37 cellular contexts compared by ENCODE assay signal in the genomic region with DNA sequence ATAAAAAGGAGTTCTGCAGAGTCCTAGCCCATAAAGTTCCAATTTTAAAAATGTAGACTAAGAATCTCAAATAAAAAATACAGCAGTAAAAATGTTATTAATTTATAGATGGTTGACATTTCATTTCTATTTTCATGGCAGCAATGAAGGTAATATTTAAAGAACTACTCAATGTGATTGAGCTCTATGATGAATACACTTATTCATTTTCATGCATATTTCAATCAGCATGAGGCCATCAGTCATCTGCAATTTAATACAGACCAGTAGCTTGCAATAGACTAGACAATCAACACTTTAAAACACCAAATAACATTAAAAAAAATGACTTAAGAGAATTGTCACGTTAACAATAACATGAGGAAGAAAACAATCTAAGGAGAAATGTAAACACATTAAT.
"Had no signal": no experiment of that assay in that cellular context is flagged by ENCODE, and none has a peak within 500 bp of the region (broad histone marks: within the 10 kb centered on the region; RNA-seq: fewer than 3 reads in every experiment).

No MANE protein-coding gene starts in this region.

- H3K4me3 Mint-ChIP-seq: activated naive CD4-positive, alpha-beta T cell treated with anti-CD3 and anti-CD28 coated beads for 36 hours; activated naive CD4-positive, alpha-beta T cell treated with anti-CD3 and anti-CD28 coated beads, Interleukin-2, amount 10 ng/mL, durations not matched to agents 7 days and 5 days; activated naive CD4-positive, alpha-beta T cell treated with anti-CD3 and anti-CD28 coated beads, Interleukin-2, amount 50 U/mL, for 24 hours; activated naive CD8-positive, alpha-beta T cell; activated naive CD8-positive, alpha-beta T cell treated with anti-CD3 and anti-CD28 coated beads for 36 hours; activated naive CD8-positive, alpha-beta T cell treated with anti-CD3 and anti-CD28 coated beads, Interleukin-2, amount 10 ng/mL, durations not matched to agents 7 days and 5 days; activated naive CD8-positive, alpha-beta T cell treated with anti-CD3 and anti-CD28 coated beads, Interleukin-2, amount 50 U/mL, for 24 hours; activated T-cell treated with anti-CD3 and anti-CD28 coated beads, Interleukin-2, amount 50 U/mL, for 24 hours; activated T-cell treated with anti-CD3 and anti-CD28 coated beads, Interleukin-2, amount 50 U/mL, for 4 hours; activated T-cell treated with anti-CD3 and anti-CD28 coated beads, Interleukin-2, amount 50 U/mL, for 72 hours; activated T-helper 1 cell treated with anti-CD3 and anti-CD28 coated beads, Interleukin-12 subunit alpha, Interleukin-12 subunit beta, Interleukin-2, Interleukin-4 antibody, amounts not matched to agents 30 ng/mL and 10 ng/mL and 1 ng/mL, durations not matched to agents 14 hours and 24 hours and 36 hours; activated T-helper 17 cell treated with anti-CD3 and anti-CD28 coated beads, Interleukin-2, amount 50 U/mL, for 72 hours; brain; central memory CD8-positive, alpha-beta T cell had no signal

- H3K36me3 ChIP-seq: adrenal gland, ascending aorta, brain microvascular endothelial cell, breast epithelium, cardiac muscle cell had no signal

- H3K27me3 Mint-ChIP-seq: activated naive CD4-positive, alpha-beta T cell treated with anti-CD3 and anti-CD28 coated beads, Interleukin-2, amount 10 ng/mL, durations not matched to agents 7 days and 5 days; activated naive CD4-positive, alpha-beta T cell treated with anti-CD3 and anti-CD28 coated beads, Interleukin-2, amount 50 U/mL, for 24 hours; activated naive CD8-positive, alpha-beta T cell; activated naive CD8-positive, alpha-beta T cell treated with anti-CD3 and anti-CD28 coated beads for 36 hours; activated naive CD8-positive, alpha-beta T cell treated with anti-CD3 and anti-CD28 coated beads, Interleukin-2, amount 10 ng/mL, durations not matched to agents 7 days and 5 days; activated naive CD8-positive, alpha-beta T cell treated with anti-CD3 and anti-CD28 coated beads, Interleukin-2, amount 50 U/mL, for 24 hours; activated T-cell treated with anti-CD3 and anti-CD28 coated beads, Interleukin-2, amount 50 U/mL, for 24 hours; activated T-helper 17 cell treated with anti-CD3 and anti-CD28 coated beads, Interleukin-2, amount 50 U/mL, for 72 hours; brain; central memory CD8-positive, alpha-beta T cell had no signal

- H3K27me3 ChIP-seq: adrenal gland, ascending aorta, body of pancreas, brain microvascular endothelial cell, breast epithelium, cardiac muscle cell had no signal

- H3K4me1 ChIP-seq: adrenal gland, ascending aorta, body of pancreas, breast epithelium had no signal

- H3K27ac ChIP-seq: adrenal gland, ascending aorta, body of pancreas, brain microvascular endothelial cell, breast epithelium, cardiac muscle cell had no signal

- DNase-seq: activated effector memory CD4-positive, alpha-beta T cell treated with anti-CD3 and anti-CD28 coated beads, Interleukin-2, amount 50 U/mL, for 16 hours; activated effector memory CD4-positive, alpha-beta T cell treated with Interleukin-2 at 50 U/mL for 16 hours; activated gamma-delta T cell; activated gamma-delta T cell treated with Interleukin-2 at 50 U/mL for 16 hours; activated naive CD4-positive, alpha-beta T cell; activated naive CD4-positive, alpha-beta T cell treated with anti-CD3 and anti-CD28 coated beads for 36 hours; activated naive CD4-positive, alpha-beta T cell treated with anti-CD3 and anti-CD28 coated beads, Interleukin-2, amount 10 ng/mL, durations not matched to agents 7 days and 5 days; activated naive CD4-positive, alpha-beta T cell treated with anti-CD3 and anti-CD28 coated beads, Interleukin-2, amount 50 U/mL, for 16 hours; activated naive CD4-positive, alpha-beta T cell treated with Interleukin-2 at 50 U/mL for 16 hours; activated naive CD8-positive, alpha-beta T cell treated with anti-CD3 and anti-CD28 coated beads for 36 hours; activated naive CD8-positive, alpha-beta T cell treated with anti-CD3 and anti-CD28 coated beads, Interleukin-2, amount 10 ng/mL, durations not matched to agents 7 days and 5 days; activated naive CD8-positive, alpha-beta T cell treated with anti-CD3 and anti-CD28 coated beads, Interleukin-2, amount 50 U/mL, for 24 hours; activated T-cell treated with anti-CD3 and anti-CD28 coated beads, Interleukin-2, amount 50 U/mL, for 24 hours; activated T-cell treated with anti-CD3 and anti-CD28 coated beads, Interleukin-2, amount 50 U/mL, for 4 hours; activated T-cell treated with anti-CD3 and anti-CD28 coated beads, Interleukin-2, amount 50 U/mL, for 48 hours; activated T-cell treated with anti-CD3 and anti-CD28 coated beads, Interleukin-2, amount 50 U/mL, for 72 hours; adrenal gland; amniotic stem cell; amygdala; anterior cingulate cortex; aorta; body of pancreas; brain microvascular endothelial cell; caudate nucleus; central memory CD4-positive, alpha-beta T cell; cerebellar nuclear complex had no signal

- H3K9me3 Mint-ChIP-seq: activated naive CD4-positive, alpha-beta T cell treated with anti-CD3 and anti-CD28 coated beads, Interleukin-2, amount 10 ng/mL, durations not matched to agents 7 days and 5 days; activated naive CD4-positive, alpha-beta T cell treated with anti-CD3 and anti-CD28 coated beads, Interleukin-2, amount 50 U/mL, for 24 hours; activated naive CD8-positive, alpha-beta T cell treated with anti-CD3 and anti-CD28 coated beads, Interleukin-2, amount 50 U/mL, for 24 hours; activated T-helper 1 cell treated with anti-CD3 and anti-CD28 coated beads, Interleukin-12 subunit alpha, Interleukin-12 subunit beta, Interleukin-2, Interleukin-4 antibody, amounts not matched to agents 30 ng/mL and 10 ng/mL and 1 ng/mL, durations not matched to agents 14 hours and 24 hours and 36 hours; activated T-helper 2 cell treated with anti-CD3 and anti-CD28 coated beads, Interferon-gamma antibody, Interleukin-2, Interleukin-4, amounts not matched to agents 10 μg/mL and 5 μg/mL and 100 μg/mL, durations not matched to agents 14 hours and 24 hours and 36 hours had no signal

- H3K4me3 ChIP-seq: adrenal gland, ascending aorta, body of pancreas, breast epithelium, cardiac muscle cell had no signal

- H3K27ac Mint-ChIP-seq: activated naive CD4-positive, alpha-beta T cell treated with anti-CD3 and anti-CD28 coated beads for 36 hours; activated naive CD4-positive, alpha-beta T cell treated with anti-CD3 and anti-CD28 coated beads, Interleukin-2, amount 10 ng/mL, durations not matched to agents 7 days and 5 days; activated naive CD4-positive, alpha-beta T cell treated with anti-CD3 and anti-CD28 coated beads, Interleukin-2, amount 50 U/mL, for 24 hours; activated naive CD4-positive, alpha-beta T cell treated with anti-CD3 and anti-CD28 coated beads, Interleukin-2, amount 50 U/mL, for 72 hours; activated naive CD8-positive, alpha-beta T cell; activated naive CD8-positive, alpha-beta T cell treated with anti-CD3 and anti-CD28 coated beads for 36 hours; activated naive CD8-positive, alpha-beta T cell treated with anti-CD3 and anti-CD28 coated beads, Interleukin-2, amount 10 ng/mL, durations not matched to agents 7 days and 5 days; activated naive CD8-positive, alpha-beta T cell treated with anti-CD3 and anti-CD28 coated beads, Interleukin-2, amount 50 U/mL, for 24 hours; activated T-cell treated with anti-CD3 and anti-CD28 coated beads, Interleukin-2, amount 50 U/mL, for 24 hours; activated T-cell treated with anti-CD3 and anti-CD28 coated beads, Interleukin-2, amount 50 U/mL, for 72 hours; activated T-helper 1 cell treated with anti-CD3 and anti-CD28 coated beads, Interleukin-12 subunit alpha, Interleukin-12 subunit beta, Interleukin-2, Interleukin-4 antibody, amounts not matched to agents 30 ng/mL and 10 ng/mL and 1 ng/mL, durations not matched to agents 14 hours and 24 hours and 36 hours; activated T-helper 17 cell treated with anti-CD3 and anti-CD28 coated beads, Interleukin-2, amount 50 U/mL, for 72 hours; activated T-helper 2 cell treated with anti-CD3 and anti-CD28 coated beads, Interferon-gamma antibody, Interleukin-2, Interleukin-4, amounts not matched to agents 10 μg/mL and 5 μg/mL and 100 μg/mL, durations not matched to agents 14 hours and 24 hours and 36 hours; brain had no signal

- H3K9me3 ChIP-seq: ascending aorta, body of pancreas, breast epithelium had no signal

- ATAC-seq: activated naive CD4-positive, alpha-beta T cell treated with anti-CD3 and anti-CD28 coated beads, Interleukin-2, amount 50 U/mL, for 72 hours; activated naive CD8-positive, alpha-beta T cell treated with anti-CD3 and anti-CD28 coated beads, Interleukin-2, amount 50 U/mL, for 24 hours; activated T-cell treated with anti-CD3 and anti-CD28 coated beads, Interleukin-2, amount 50 U/mL, for 4 hours; activated T-cell treated with anti-CD3 and anti-CD28 coated beads, Interleukin-2, amount 50 U/mL, for 72 hours; activated T-helper 17 cell treated with anti-CD3 and anti-CD28 coated beads, Interleukin-2, amount 50 U/mL, for 72 hours; body of pancreas had no signal

- H3K4me1 Mint-ChIP-seq: activated naive CD4-positive, alpha-beta T cell treated with anti-CD3 and anti-CD28 coated beads, Interleukin-2, amount 10 ng/mL, durations not matched to agents 7 days and 5 days; activated naive CD4-positive, alpha-beta T cell treated with anti-CD3 and anti-CD28 coated beads, Interleukin-2, amount 50 U/mL, for 24 hours; activated naive CD8-positive, alpha-beta T cell treated with anti-CD3 and anti-CD28 coated beads for 36 hours; activated naive CD8-positive, alpha-beta T cell treated with anti-CD3 and anti-CD28 coated beads, Interleukin-2, amount 10 ng/mL, durations not matched to agents 7 days and 5 days; activated naive CD8-positive, alpha-beta T cell treated with anti-CD3 and anti-CD28 coated beads, Interleukin-2, amount 50 U/mL, for 24 hours; activated T-helper 17 cell treated with anti-CD3 and anti-CD28 coated beads, Interleukin-2, amount 50 U/mL, for 72 hours; brain; central memory CD8-positive, alpha-beta T cell had no signal

- H3K36me3 Mint-ChIP-seq: activated naive CD4-positive, alpha-beta T cell treated with anti-CD3 and anti-CD28 coated beads, Interleukin-2, amount 10 ng/mL, durations not matched to agents 7 days and 5 days; activated naive CD4-positive, alpha-beta T cell treated with anti-CD3 and anti-CD28 coated beads, Interleukin-2, amount 50 U/mL, for 24 hours; activated naive CD4-positive, alpha-beta T cell treated with anti-CD3 and anti-CD28 coated beads, Interleukin-2, amount 50 U/mL, for 72 hours; activated naive CD8-positive, alpha-beta T cell; activated naive CD8-positive, alpha-beta T cell treated with anti-CD3 and anti-CD28 coated beads for 36 hours; activated naive CD8-positive, alpha-beta T cell treated with anti-CD3 and anti-CD28 coated beads, Interleukin-2, amount 10 ng/mL, durations not matched to agents 7 days and 5 days; brain had no signal
